In genomic region chr4:5001641-5002040, GRCh38 we compare ENCODE assay signal across 2 cellular contexts. TPM values are rescaled to one million over a fixed set of nuclear protein-coding genes. Genes with fewer than 3 reads are reported as not detected.
"Had no signal": no experiment of that assay in that cellular context is flagged by ENCODE, and none has a peak within 500 bp of the region (broad histone marks: within the 10 kb centered on the region; RNA-seq: fewer than 3 reads in every experiment).

No MANE protein-coding gene starts in this region.

RNA-seq across cellular contexts. Expression of gene CYTL1, which starts 17.6 kb away (rescaled TPM):
- total RNA-seq: PC-9, SK-MEL-5 had no signal

RNA-seq across cellular contexts. Expression of gene STK32B, which starts 49.6 kb away (rescaled TPM):
- total RNA-seq: PC-9 had no signal
